Comparison of ENCODE assay signal across 9 cellular contexts in the genomic region with DNA sequence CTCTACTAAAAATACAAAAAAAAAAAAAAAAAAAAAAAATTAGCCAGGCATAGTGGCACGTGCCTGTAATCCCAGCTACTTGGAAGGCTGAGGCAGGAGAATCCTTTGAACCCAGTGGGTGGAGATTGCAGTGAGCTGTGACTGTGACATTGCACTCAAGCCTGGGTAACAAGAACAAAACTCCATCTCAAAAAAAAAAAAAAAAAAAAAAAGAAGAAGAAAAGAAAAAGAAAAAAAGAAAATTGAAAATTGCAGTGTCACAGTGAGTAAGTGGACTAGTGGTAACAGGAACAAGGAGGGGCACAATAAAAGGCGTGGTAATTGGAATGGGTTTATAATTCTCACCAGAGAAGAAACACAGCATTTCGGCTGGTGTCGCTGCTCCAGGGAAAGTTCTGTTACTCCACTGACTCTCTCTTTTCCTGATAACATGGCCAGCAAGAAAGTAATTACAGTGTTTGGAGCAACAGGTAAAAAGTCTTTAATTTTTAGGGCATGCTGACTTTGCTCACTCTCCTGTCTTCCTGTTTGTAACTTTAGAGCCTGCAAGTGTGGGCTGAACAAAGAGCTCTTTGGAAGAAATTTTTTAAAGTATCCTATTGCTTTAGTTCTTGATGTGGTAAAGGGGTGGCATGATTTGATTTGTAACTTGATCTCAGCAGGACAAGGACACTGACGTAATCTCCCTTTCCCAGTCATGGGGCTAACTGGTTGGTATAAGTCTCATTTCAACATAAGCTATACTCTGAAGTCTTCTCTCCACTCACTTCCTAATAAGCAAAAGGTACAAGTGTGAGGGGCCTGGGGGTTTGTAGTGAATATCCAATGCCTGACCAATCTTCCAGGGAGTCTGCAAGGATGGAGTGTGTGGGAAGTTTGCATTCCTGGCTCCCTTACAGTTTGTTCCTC. TPM values are rescaled to one million over a fixed set of nuclear protein-coding genes. Genes with fewer than 3 reads are reported as not detected.
DNase-seq lines count a peak whose midpoint lies in the region; ATAC-seq lines count a peak whose summit lies in the region.
"Had no signal": no experiment of that assay in that cellular context is flagged by ENCODE, and none has a peak within 500 bp of the region (broad histone marks: within the 10 kb centered on the region; RNA-seq: fewer than 3 reads in every experiment).

No MANE protein-coding gene starts in this region.

- H3K4me1 Mint-ChIP-seq in activated T-helper 1 cell treated with anti-CD3 and anti-CD28 coated beads, Interleukin-12 subunit alpha, Interleukin-12 subunit beta, Interleukin-2, Interleukin-4 antibody, amounts not matched to agents 30 ng/mL and 10 ng/mL and 1 ng/mL, durations not matched to agents 14 hours and 24 hours and 36 hours (ENCODE audit: low read depth), result no peaks in the 10 kb centered on the region

- DNase-seq in H4 (ENCODE audit: low spot score) (peak; percentile 95), OCI-M1 (lab: John Stamatoyannopoulos, UW) (peak; percentile 80), skeletal muscle cell (ENCODE audit: low read depth) (peak; percentile 76), G401 (ENCODE audit: low spot score) (no peak), germinal center (ENCODE audit: low spot score) (no peak), occipital lobe (lab: John Stamatoyannopoulos, UW) (no peak)
- DNase-seq in activated T-helper 1 cell treated with anti-CD3 and anti-CD28 coated beads, Interleukin-12 subunit alpha, Interleukin-12 subunit beta, Interleukin-2, Interleukin-4 antibody, amounts not matched to agents 30 ng/mL and 10 ng/mL and 1 ng/mL, durations not matched to agents 14 hours and 24 hours and 36 hours (ENCODE audit: low spot score), result no peak
- DNase-seq: heart right ventricle had no signal

- H3K27me3 Mint-ChIP-seq in activated T-helper 1 cell treated with anti-CD3 and anti-CD28 coated beads, Interleukin-12 subunit alpha, Interleukin-12 subunit beta, Interleukin-2, Interleukin-4 antibody, amounts not matched to agents 30 ng/mL and 10 ng/mL and 1 ng/mL, durations not matched to agents 14 hours and 24 hours and 36 hours (ENCODE audit: insufficient read depth), result peaks cover 5% of the 10 kb centered on the region

- intact Hi-C loops in activated T-helper 1 cell treated with anti-CD3 and anti-CD28 coated beads, Interleukin-12 subunit alpha, Interleukin-12 subunit beta, Interleukin-2, Interleukin-4 antibody, amounts not matched to agents 30 ng/mL and 10 ng/mL and 1 ng/mL, durations not matched to agents 14 hours and 24 hours and 36 hours (cut with micrococcal nuclease), result no loop called here

- ATAC-seq in esophagus mucosa, result peak; percentile 77

- in situ Hi-C loops in G401 (cut with HindIII; ENCODE audit: low sequenced_read_pairs), result no loop called here

- peaks cover 2% of the 10 kb centered on the region for H3K36me3 Mint-ChIP-seq in activated T-helper 1 cell treated with anti-CD3 and anti-CD28 coated beads, Interleukin-12 subunit alpha, Interleukin-12 subunit beta, Interleukin-2, Interleukin-4 antibody, amounts not matched to agents 30 ng/mL and 10 ng/mL and 1 ng/mL, durations not matched to agents 14 hours and 24 hours and 36 hours (ENCODE audit: low read depth)

- H3K9me3 Mint-ChIP-seq in activated T-helper 1 cell treated with anti-CD3 and anti-CD28 coated beads, Interleukin-12 subunit alpha, Interleukin-12 subunit beta, Interleukin-2, Interleukin-4 antibody, amounts not matched to agents 30 ng/mL and 10 ng/mL and 1 ng/mL, durations not matched to agents 14 hours and 24 hours and 36 hours, result no peaks in the 10 kb centered on the region

- H3K4me3 Mint-ChIP-seq in activated T-helper 1 cell treated with anti-CD3 and anti-CD28 coated beads, Interleukin-12 subunit alpha, Interleukin-12 subunit beta, Interleukin-2, Interleukin-4 antibody, amounts not matched to agents 30 ng/mL and 10 ng/mL and 1 ng/mL, durations not matched to agents 14 hours and 24 hours and 36 hours, result no peak overlapping the region

- H3K4me3 ChIP-seq in skeletal muscle cell (ENCODE audit: low read depth, low read length), result peak overlapping the region; percentile 29

- H3K27ac Mint-ChIP-seq in activated T-helper 1 cell treated with anti-CD3 and anti-CD28 coated beads, Interleukin-12 subunit alpha, Interleukin-12 subunit beta, Interleukin-2, Interleukin-4 antibody, amounts not matched to agents 30 ng/mL and 10 ng/mL and 1 ng/mL, durations not matched to agents 14 hours and 24 hours and 36 hours, result no peak overlapping the region

RNA-seq across cellular contexts. Expression of a gene that starts 22.0 kb away (rescaled TPM):
- total RNA-seq in H4 (2014; rRNA removed; shearing (Covaris generic)), result 336 and 367 TPM in 2 replicates
- total RNA-seq in esophagus mucosa, result 86.0 TPM
- total RNA-seq in G401 (2014; rRNA removed; shearing (Covaris generic)), result 176 and 232 TPM in 2 replicates
- 174 TPM for total RNA-seq in occipital lobe
- total RNA-seq in activated T-helper 1 cell treated with anti-CD3 and anti-CD28 coated beads, Interleukin-12 subunit alpha, Interleukin-12 subunit beta, Interleukin-2, Interleukin-4 antibody, amounts not matched to agents 30 ng/mL and 10 ng/mL and 1 ng/mL, durations not matched to agents 14 hours and 24 hours and 36 hours, result 279 and 312 TPM in 2 replicates

Comparison
In these comparisons a context has a peak if more than half of its experiments do, and no peak if none do; other contexts are left out.
1. DNase-seq: peak in H4 (single experiment), OCI-M1 (single experiment) and skeletal muscle cell (single experiment); none in G401 (single experiment), germinal center (single experiment), occipital lobe (single experiment) and activated T-helper 1 cell treated with anti-CD3 and anti-CD28 coated beads, Interleukin-12 subunit alpha, Interleukin-12 subunit beta, Interleukin-2, Interleukin-4 antibody, amounts not matched to agents 30 ng/mL and 10 ng/mL and 1 ng/mL, durations not matched to agents 14 hours and 24 hours and 36 hours (single experiment).